Comparison of ENCODE assay signal across 1 cellular context in genomic region chr6:52284460-52285173, GRCh38.
A peak's percentile ranks its signal among the peaks of the same experiment; 100 is the strongest.
TF ChIP-seq lines count a peak whose summit lies in the region.

TSS of gene MCM3 (minus strand) at chr6:52284742. CDS start at chr6:52284674, 68 bp downstream.

TF ChIP-seq in HEK293, 187 proteins besides CTCF, POLR2A, EP300 and RAD21 (continued from another document):
- peak; percentile 94 for TF ChIP-seq ZNF398 (tag by site-specific recombination; IDR thresholded peaks at IDR 0.05)
- peak; percentile 89 for TF ChIP-seq ZNF76 (tag by site-specific recombination; IDR thresholded peaks at IDR 0.05; ENCODE audit: borderline replicate concordance, low read depth)
- TF ChIP-seq ZNF791 (tag by site-specific recombination; IDR thresholded peaks at IDR 0.05), result no peak
- peak; percentile 47; the same call in 1 of the 2 replicates for TF ChIP-seq HIC1 (tag by site-specific recombination; IDR thresholded peaks at IDR 0.05)
- no peak for TF ChIP-seq ZNF433 (tag by site-specific recombination; IDR thresholded peaks at IDR 0.05; ENCODE audit: low read depth)
- TF ChIP-seq ZNF362 (tag by site-specific recombination; IDR thresholded peaks at IDR 0.05), result no peak
- no peak for TF ChIP-seq ZNF121 (tag by site-specific recombination; IDR thresholded peaks at IDR 0.05)
- TF ChIP-seq ZNF473 (tag by site-specific recombination; IDR thresholded peaks at IDR 0.05), result no peak
- TF ChIP-seq SP2 (tag by site-specific recombination; IDR thresholded peaks at IDR 0.05), result peak; percentile 99
- 0 out of 2 replicates have a peak, but pooled peaks have one; percentile 37 for TF ChIP-seq ZNF785 (tag by site-specific recombination; IDR thresholded peaks at IDR 0.05)
- no peak for TF ChIP-seq ZSCAN16 (tag by site-specific recombination; IDR thresholded peaks at IDR 0.05)
- no peak for TF ChIP-seq TCF7L2 (IDR thresholded peaks at IDR 0.05; ENCODE audit: borderline replicate concordance, low read depth, low read length)
- no peak for TF ChIP-seq MZF1 (tag by site-specific recombination; IDR thresholded peaks at IDR 0.05; ENCODE audit: borderline replicate concordance)
- TF ChIP-seq ZNF558 (tag by site-specific recombination; IDR thresholded peaks at IDR 0.05), result no peak
- TF ChIP-seq ZNF214 (tag by site-specific recombination; IDR thresholded peaks at IDR 0.05; ENCODE audit: borderline replicate concordance), result no peak
- TF ChIP-seq ZNF174 (tag by site-specific recombination; IDR thresholded peaks at IDR 0.05), result no peak
- TF ChIP-seq SP7 (tag by site-specific recombination; IDR thresholded peaks at IDR 0.05), result peak; percentile 75
- TF ChIP-seq GLI4 (tag by site-specific recombination; IDR thresholded peaks at IDR 0.05), result no peak
- TF ChIP-seq AEBP2 (tag by site-specific recombination; IDR thresholded peaks at IDR 0.05; ENCODE audit: borderline replicate concordance), result no peak
- TF ChIP-seq KLF7 (tag by site-specific recombination; IDR thresholded peaks at IDR 0.05; ENCODE audit: borderline replicate concordance), result peak; percentile 63; the same call in 1 of the 2 replicates
- no peak for TF ChIP-seq ZNF747 (tag by site-specific recombination; IDR thresholded peaks at IDR 0.05)
- no peak for TF ChIP-seq ZNF146 (tag by site-specific recombination; IDR thresholded peaks at IDR 0.05)
- TF ChIP-seq ZNF629 (tag by site-specific recombination; IDR thresholded peaks at IDR 0.05), result peak; percentile 74
- no peak for TF ChIP-seq ZNF624 (tag by site-specific recombination; IDR thresholded peaks at IDR 0.05)
- TF ChIP-seq ZBTB21 (tag by site-specific recombination; IDR thresholded peaks at IDR 0.05), result no peak
- no peak for TF ChIP-seq KLF1 (tag by site-specific recombination; IDR thresholded peaks at IDR 0.05)
- TF ChIP-seq MYNN (tag by site-specific recombination; IDR thresholded peaks at IDR 0.05; ENCODE audit: borderline replicate concordance), result no peak; the same call in 1 of the 2 replicates
- peak; percentile 86 for TF ChIP-seq IKZF3 (tag by site-specific recombination; IDR thresholded peaks at IDR 0.05)
- TF ChIP-seq ZBTB20 (tag by site-specific recombination; IDR thresholded peaks at IDR 0.05), result peak; percentile 98
- TF ChIP-seq PBX3 (CRISPR knock-in tag; IDR thresholded peaks at IDR 0.05), result peak; percentile 98
- no peak for TF ChIP-seq ZNF16 (tag by site-specific recombination; IDR thresholded peaks at IDR 0.05; ENCODE audit: low read depth)
- no peak for TF ChIP-seq ZNF701 (tag by site-specific recombination; IDR thresholded peaks at IDR 0.05)
- TF ChIP-seq ELK4 (IDR thresholded peaks at IDR 0.05; ENCODE audit: borderline replicate concordance, low read depth, low read length), result peak; percentile 55; the same call in 1 of the 2 replicates
- no peak for TF ChIP-seq ZSCAN23 (tag by site-specific recombination; IDR thresholded peaks at IDR 0.05)
- no peak for TF ChIP-seq ZNF530 (tag by site-specific recombination; IDR thresholded peaks at IDR 0.05; ENCODE audit: low read depth)
- TF ChIP-seq KLF8 (tag by site-specific recombination; IDR thresholded peaks at IDR 0.05), result peak; percentile 80
- TF ChIP-seq ZNF23 (tag by site-specific recombination; IDR thresholded peaks at IDR 0.05; ENCODE audit: borderline replicate concordance), result no peak
- TF ChIP-seq ZNF311 (tag by site-specific recombination; IDR thresholded peaks at IDR 0.05; ENCODE audit: borderline replicate concordance), result no peak
- no peak for TF ChIP-seq ZNF521 (tag by site-specific recombination; IDR thresholded peaks at IDR 0.05)
- TF ChIP-seq ZNF175 (tag by site-specific recombination; IDR thresholded peaks at IDR 0.05), result no peak
- no peak for TF ChIP-seq PRDM6 (tag by site-specific recombination; IDR thresholded peaks at IDR 0.05)
- TF ChIP-seq ZNF488 (tag by site-specific recombination; IDR thresholded peaks at IDR 0.05), result no peak
- TF ChIP-seq ATF2 (tag by site-specific recombination; IDR thresholded peaks at IDR 0.05; ENCODE audit: low read depth), result no peak
- no peak for TF ChIP-seq ZBTB1 (tag by site-specific recombination; IDR thresholded peaks at IDR 0.05)
- no peak for TF ChIP-seq ZNF426 (tag by site-specific recombination; IDR thresholded peaks at IDR 0.05)
- TF ChIP-seq BCL11B (tag by site-specific recombination; IDR thresholded peaks at IDR 0.05; ENCODE audit: low read depth), result no peak
- no peak for TF ChIP-seq ZNF37A (tag by site-specific recombination; IDR thresholded peaks at IDR 0.05)
- TF ChIP-seq ZNF138 (tag by site-specific recombination; IDR thresholded peaks at IDR 0.05; ENCODE audit: borderline replicate concordance), result no peak
- no peak for TF ChIP-seq SCRT2 (tag by site-specific recombination; IDR thresholded peaks at IDR 0.05)
TF ChIP-seq in HEK293: peak in this region for 57.
